Comparison of ENCODE assay signal across 8 cellular contexts in genomic region chr15:41512512-41513281, GRCh38. TPM values are rescaled to one million over a fixed set of nuclear protein-coding genes. Genes with fewer than 3 reads are reported as not detected.
DNase-seq lines count a peak whose midpoint lies in the region; ATAC-seq and TF ChIP-seq lines count a peak whose summit lies in the region.

No MANE protein-coding gene starts in this region.

- H3K4me1 ChIP-seq in Caco-2 (peaks cover 4% of the 10 kb centered on the region; the same call in 1 of the 2 replicates), aorta (ENCODE audit: control insufficient read depth in 1 of 2, insufficient read depth in 2 of 2, low read length in 2 of 2) (no peaks in the 10 kb centered on the region), foreskin keratinocyte (no peaks in the 10 kb centered on the region)

- no peaks in the 10 kb centered on the region for H3K9me3 Mint-ChIP-seq in Caco-2 (ENCODE audit: unreplicated experiment)
- H3K9me3 Mint-ChIP-seq in mesothelial cell of epicardium, result no peaks in the 10 kb centered on the region

- peak overlapping the region; percentile 35 for H3K27ac Mint-ChIP-seq in Caco-2 (ENCODE audit: unreplicated experiment)
- no peak overlapping the region for H3K27ac Mint-ChIP-seq in mesothelial cell of epicardium

- no peak for DNase-seq in Caco-2
- peak; percentile 66 for DNase-seq in NAMALWA (ENCODE audit: low spot score)
- DNase-seq in cardiac fibroblast (ENCODE audit: low read depth in 2 of 2), result no peak
- DNase-seq in mesothelial cell of epicardium (ENCODE audit: low spot score in 2 of 2, unreplicated experiment in 2 of 2), result no peak
- no peak for DNase-seq in aorta
- no peak for DNase-seq in superior temporal gyrus (ENCODE audit: extremely low spot score)
- no peak for DNase-seq in foreskin keratinocyte

- peak overlapping the region; percentile 71 for H3K4me3 Mint-ChIP-seq in Caco-2 (ENCODE audit: unreplicated experiment)
- peak overlapping the region; percentile 69 for H3K4me3 Mint-ChIP-seq in mesothelial cell of epicardium

- H3K4me3 ChIP-seq in Caco-2 (ENCODE audit: low read depth, low read length) (peak overlapping the region; percentile 61), cardiac fibroblast (replicated peaks in 1 of 2; ENCODE audit: low read depth in 2 of 2, low read length in 2 of 2) (peak overlapping the region; percentile 24 to 31), aorta (ENCODE audit: low read length in 2 of 2) (no peak overlapping the region)

- CTCF ChIA-PET in Caco-2 (lab: Charles Lee), result no interaction called here

- POLR2A ChIA-PET in Caco-2 (lab: Charles Lee), result no interaction called here

- H3K27me3 ChIP-seq in Caco-2 (replicated peaks; ENCODE audit: control insufficient read depth, insufficient read depth, low read length) (no peaks in the 10 kb centered on the region), aorta (ENCODE audit: control insufficient read depth in 1 of 2, insufficient read depth in 2 of 2, low read length in 1 of 2) (no peaks in the 10 kb centered on the region), foreskin keratinocyte (peaks cover 67% of the 10 kb centered on the region)

- 4 to 5% methylated on average over 55 to 60 of the region's 60 CpGs for WGBS in aorta, 2 donors

- intact Hi-C loops in Caco-2 (cut with micrococcal nuclease; ENCODE audit: unreplicated experiment), result no loop called here
- intact Hi-C loops in aorta (cut with DNase I), result no loop called here

- TF ChIP-seq CTCF in Caco-2 (IDR thresholded peaks at IDR 0.05; ENCODE audit: insufficient read depth in 1 of 2, low read depth in 1 of 2, low read length in 1 of 2, severe bottlenecking in 1 of 2, unreplicated experiment in 1 of 2) (no peak), cardiac fibroblast (IDR thresholded peaks at IDR 0.05; ENCODE audit: low read depth, low read length) (no peak), mesothelial cell of epicardium (IDR thresholded peaks at IDR 0.05; ENCODE audit: unreplicated experiment) (no peak), foreskin keratinocyte (conservative IDR thresholded peaks at IDR 0.05) (no peak)

- H3K27ac ChIP-seq in aorta (ENCODE audit: low read depth in 1 of 2, low read length in 2 of 2) (no peak overlapping the region), foreskin keratinocyte (no peak overlapping the region)

- H3K4me1 Mint-ChIP-seq in Caco-2 (ENCODE audit: low read depth, unreplicated experiment) (no peaks in the 10 kb centered on the region), mesothelial cell of epicardium (peaks cover 20% of the 10 kb centered on the region)

- peak; percentile 51 for ATAC-seq in aorta (ENCODE audit: low FRiP score)
- ATAC-seq in GM18858 (IDR thresholded peaks at IDR 0.05; ENCODE audit: unreplicated experiment), result no peak
- no peak for ATAC-seq in foreskin keratinocyte

- H3K36me3 Mint-ChIP-seq in Caco-2 (ENCODE audit: insufficient read depth, unreplicated experiment) (peaks cover 15% of the 10 kb centered on the region), mesothelial cell of epicardium (peaks cover 12% of the 10 kb centered on the region)

- H3K36me3 ChIP-seq in Caco-2 (ENCODE audit: control insufficient read depth, insufficient read depth, low read length), result no peaks in the 10 kb centered on the region
- H3K36me3 ChIP-seq in aorta (ENCODE audit: control insufficient read depth in 1 of 2, insufficient read depth in 2 of 2, low read length in 1 of 2), result peaks cover 0 to 2% of the 10 kb centered on the region in 2 donors

- H3K9me3 ChIP-seq in Caco-2 (no peaks in the 10 kb centered on the region), aorta (ENCODE audit: control insufficient read depth, low read length) (no peaks in the 10 kb centered on the region)

- H3K27me3 Mint-ChIP-seq in Caco-2 (ENCODE audit: insufficient read depth, unreplicated experiment), result no peaks in the 10 kb centered on the region
- peaks cover 59% of the 10 kb centered on the region for H3K27me3 Mint-ChIP-seq in mesothelial cell of epicardium (ENCODE audit: low read depth)

- TSS peak; percentile 37 for BruUV-seq in Caco-2 (replicated peaks; lab: Mats Ljungman, UMichigan)

RNA-seq across cellular contexts. Expression of gene LTK, which starts 0.9 kb away (rescaled TPM):
- 8.5 and 10.9 TPM in 2 replicates for total RNA-seq in Caco-2 (2022)
- 0.91 to 1.2 TPM (median 1.0 TPM) in 3 replicates for total RNA-seq in mesothelial cell of epicardium
- 1 to 10 TPM in 1 of 2 donors, under 1 TPM in 1; 0.19 to 1.1 TPM for total RNA-seq in aorta
- polyA plus RNA-seq in aorta, result 1 to 10 TPM in 1 of 2 donors, under 1 TPM in 1; 0.38 to 1.9 TPM
- not detected in 2 replicates for total RNA-seq in foreskin keratinocyte
- not detected in 2 replicates for polyA plus RNA-seq in foreskin keratinocyte

RNA-seq across cellular contexts. Expression of gene ITPKA, which starts 19.0 kb away (rescaled TPM):
- total RNA-seq in Caco-2 (2022) (16.2 and 18.1 TPM in 2 replicates), mesothelial cell of epicardium (0.55 to 0.80 TPM (median 0.79 TPM) in 3 replicates), aorta (under 1 TPM; 0.29 to 0.33 TPM), foreskin keratinocyte (0.44 and 0.71 TPM in 2 replicates)
- polyA plus RNA-seq in aorta (1 to 10 TPM in 1 of 2 donors, under 1 TPM in 1; 0.43 to 8.1 TPM), foreskin keratinocyte (0.55 and 0.62 TPM in 2 replicates)

RNA-seq across cellular contexts. Expression of gene RPAP1, which starts 31.4 kb away (rescaled TPM):
- total RNA-seq in Caco-2 (2022), result 55.3 and 67.1 TPM in 2 replicates
- total RNA-seq in mesothelial cell of epicardium, result 54.0 to 65.5 TPM (median 54.8 TPM) in 3 replicates
- 10 to 100 TPM; 19.9 to 27.5 TPM for total RNA-seq in aorta
- polyA plus RNA-seq in aorta, result 1 to 10 TPM; 7.5 to 8.6 TPM
- total RNA-seq in foreskin keratinocyte, result 21.9 and 26.1 TPM in 2 replicates
- polyA plus RNA-seq in foreskin keratinocyte, result 17.7 and 20.8 TPM in 2 replicates

RNA-seq across cellular contexts. Expression of gene TYRO3, which starts 46.3 kb away (rescaled TPM):
- total RNA-seq in Caco-2 (2022) (118 and 120 TPM in 2 replicates), mesothelial cell of epicardium (94.4 to 104 TPM (median 95.8 TPM) in 3 replicates), aorta (1 to 10 TPM; 6.0 to 9.8 TPM), foreskin keratinocyte (16.0 and 16.3 TPM in 2 replicates)
- polyA plus RNA-seq in aorta (1 to 10 TPM; 3.4 to 4.5 TPM), foreskin keratinocyte (11.5 and 12.1 TPM in 2 replicates)

Comparison
In these comparisons a context has a peak if more than half of its experiments do, and no peak if none do; other contexts are left out.
1. H3K4me3 ChIP-seq: peak in Caco-2 (single experiment) and cardiac fibroblast (2 of 2); none in aorta (0 of 2).